Comparison of ENCODE assay signal across 8 cellular contexts in genomic region chr3:72155391-72156064, GRCh38.
DNase-seq lines count a peak whose midpoint lies in the region; ATAC-seq and TF ChIP-seq lines count a peak whose summit lies in the region.
"Had no signal": no experiment of that assay in that cellular context is flagged by ENCODE, and none has a peak within 500 bp of the region (broad histone marks: within the 10 kb centered on the region; RNA-seq: fewer than 3 reads in every experiment).

No MANE protein-coding gene starts in this region.

- H3K27ac Mint-ChIP-seq in activated CD8-positive, alpha-beta T cell treated with anti-CD3 and anti-CD28 coated beads, Interleukin-2, amount 10 ng/mL, durations not matched to agents 7 days and 5 days, result no peak overlapping the region
- H3K27ac Mint-ChIP-seq: immature natural killer cell had no signal

- no peaks in the 10 kb centered on the region for H3K9me3 Mint-ChIP-seq in activated CD8-positive, alpha-beta T cell treated with anti-CD3 and anti-CD28 coated beads, Interleukin-2, amount 10 ng/mL, durations not matched to agents 7 days and 5 days (ENCODE audit: insufficient read depth)
- H3K9me3 Mint-ChIP-seq: immature natural killer cell had no signal

- peaks cover 18% of the 10 kb centered on the region for H3K4me1 ChIP-seq in colonic mucosa
- no peaks in the 10 kb centered on the region for H3K4me1 ChIP-seq in mesodermal cell (ENCODE audit: control insufficient read depth, insufficient read depth, low read length, poor library complexity, severe bottlenecking)

- H3K27me3 ChIP-seq in colonic mucosa, result no peaks in the 10 kb centered on the region

- H3K9me3 ChIP-seq in colonic mucosa (no peaks in the 10 kb centered on the region), mesodermal cell (ENCODE audit: control insufficient read depth, low read length) (no peaks in the 10 kb centered on the region)

- H3K27me3 Mint-ChIP-seq in activated CD8-positive, alpha-beta T cell treated with anti-CD3 and anti-CD28 coated beads, Interleukin-2, amount 10 ng/mL, durations not matched to agents 7 days and 5 days (ENCODE audit: low read depth), result no peaks in the 10 kb centered on the region

- H3K36me3 ChIP-seq in colonic mucosa, result no peaks in the 10 kb centered on the region
- no peaks in the 10 kb centered on the region for H3K36me3 ChIP-seq in mesodermal cell (ENCODE audit: control insufficient read depth, insufficient read depth, low read length)

- no peak overlapping the region for H3K4me3 ChIP-seq in colonic mucosa
- no peak overlapping the region for H3K4me3 ChIP-seq in mesodermal cell (ENCODE audit: extremely low read depth, insufficient read depth, low read length, poor library complexity, severe bottlenecking)

- no peaks in the 10 kb centered on the region for H3K36me3 Mint-ChIP-seq in activated CD8-positive, alpha-beta T cell treated with anti-CD3 and anti-CD28 coated beads, Interleukin-2, amount 10 ng/mL, durations not matched to agents 7 days and 5 days (ENCODE audit: low read depth)
- H3K36me3 Mint-ChIP-seq: immature natural killer cell had no signal

- peak overlapping the region in 1 of 2 donors; percentile 47 for H3K9ac ChIP-seq in colonic mucosa (ENCODE audit: low read depth in 2 of 2, low read length in 2 of 2)

- CTCF ChIA-PET in activated CD8-positive, alpha-beta T cell treated with anti-CD3 and anti-CD28 coated beads, Interleukin-2, amount 10 ng/mL, durations not matched to agents 7 days and 5 days (lab: Charles Lee), result no interaction called here

- 79 to 83% methylated on average over 7 to 10 of the region's 12 CpGs for WGBS in mesodermal cell (ENCODE audit: insufficient coverage in 2 of 2), 2 experiments

- H3K4me1 Mint-ChIP-seq in activated CD8-positive, alpha-beta T cell treated with anti-CD3 and anti-CD28 coated beads, Interleukin-2, amount 10 ng/mL, durations not matched to agents 7 days and 5 days (ENCODE audit: low read depth), result no peaks in the 10 kb centered on the region
- H3K4me1 Mint-ChIP-seq: immature natural killer cell had no signal

- no peak overlapping the region for H3K4me3 Mint-ChIP-seq in activated CD8-positive, alpha-beta T cell treated with anti-CD3 and anti-CD28 coated beads, Interleukin-2, amount 10 ng/mL, durations not matched to agents 7 days and 5 days
- H3K4me3 Mint-ChIP-seq: immature natural killer cell had no signal

- H3K27ac ChIP-seq in colonic mucosa, result peak overlapping the region; percentile 57
- H3K27ac ChIP-seq in mesodermal cell (ENCODE audit: low read depth, low read length, severe bottlenecking), result peak overlapping the region; percentile 19

- POLR2A ChIA-PET in activated CD8-positive, alpha-beta T cell treated with anti-CD3 and anti-CD28 coated beads, Interleukin-2, amount 10 ng/mL, durations not matched to agents 7 days and 5 days (lab: Charles Lee), result no interaction called here

- intact Hi-C loops in colonic mucosa (cut with DNase I), result no loop called here

- no peak for ATAC-seq in activated CD8-positive, alpha-beta T cell treated with anti-CD3 and anti-CD28 coated beads, Interleukin-2, amount 10 ng/mL, durations not matched to agents 7 days and 5 days

- peak; percentile 81 to 95 for DNase-seq in NCI-H524 (lab: John Stamatoyannopoulos, UW)
- DNase-seq in colonic mucosa, result peak; percentile 49
- peak; percentile 67 for DNase-seq in ureter (ENCODE audit: low spot score)
- DNase-seq in activated CD8-positive, alpha-beta T cell treated with anti-CD3 and anti-CD28 coated beads, Interleukin-2, amount 10 ng/mL, durations not matched to agents 7 days and 5 days, result no peak
- DNase-seq in HT-29 (ENCODE audit: low spot score), result no peak
- no peak for DNase-seq in HPDE6-E6E7 (ENCODE audit: extremely low spot score)
- DNase-seq: immature natural killer cell had no signal

- no peak for TF ChIP-seq CTCF in colonic mucosa (IDR thresholded peaks at IDR 0.05)

Comparison
In these comparisons a context has a peak if more than half of its experiments do, and no peak if none do; other contexts are left out.
1. DNase-seq: peak in NCI-H524 (2 of 2), colonic mucosa (single experiment) and ureter (single experiment); none in activated CD8-positive, alpha-beta T cell treated with anti-CD3 and anti-CD28 coated beads, Interleukin-2, amount 10 ng/mL, durations not matched to agents 7 days and 5 days (single experiment), HT-29 (single experiment) and HPDE6-E6E7 (single experiment).